Comparison of ENCODE assay signal across 29 cellular contexts in the genomic region with DNA sequence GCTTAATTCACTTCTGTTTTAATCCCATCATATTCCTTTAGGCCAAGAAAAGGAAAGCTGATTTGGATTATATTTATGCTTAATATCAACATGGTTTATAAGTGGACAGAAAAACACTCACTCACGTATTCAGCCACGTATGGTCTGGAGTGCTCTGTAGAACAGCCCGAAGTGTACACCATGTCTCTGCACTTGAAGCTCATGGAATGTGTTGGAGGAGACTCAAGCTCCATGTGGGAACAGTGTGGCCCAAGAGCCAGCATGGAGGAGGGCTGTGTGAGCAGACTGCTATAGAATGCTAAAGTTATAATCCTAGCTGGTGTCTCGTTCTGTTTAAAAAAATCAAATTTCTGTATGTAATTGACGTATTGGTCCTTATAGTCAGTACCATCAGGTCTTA. TPM values are rescaled to one million over a fixed set of nuclear protein-coding genes. Genes with fewer than 3 reads are reported as not detected.
"Had no signal": no experiment of that assay in that cellular context is flagged by ENCODE, and none has a peak within 500 bp of the region (broad histone marks: within the 10 kb centered on the region; RNA-seq: fewer than 3 reads in every experiment).

No MANE protein-coding gene starts in this region.

- H3K9ac ChIP-seq: KMS-11 had no signal

- H3K27me3 ChIP-seq: cardiac muscle cell, Peyer's patch had no signal

- H3K9me3 ChIP-seq: Peyer's patch had no signal

- H3K4me2 ChIP-seq: KMS-11 had no signal

- H3K4me3 Mint-ChIP-seq: activated CD4-positive, alpha-beta memory T cell treated with anti-CD3 and anti-CD28 coated beads for 36 hours; activated CD4-positive, alpha-beta T cell treated with anti-CD3 and anti-CD28 coated beads, Interleukin-2, amount 10 ng/mL, durations not matched to agents 7 days and 5 days; activated naive CD4-positive, alpha-beta T cell treated with anti-CD3 and anti-CD28 coated beads, Interleukin-2, amount 10 ng/mL, durations not matched to agents 7 days and 5 days; activated T-helper 17 cell treated with anti-CD3 and anti-CD28 coated beads, Interleukin-2, amount 50 U/mL, for 72 hours; brain; T-helper 17 cell; WTC11 had no signal

- H3K4me3 ChIP-seq: cardiac muscle cell, Peyer's patch had no signal

- ATAC-seq: activated T-helper 17 cell treated with anti-CD3 and anti-CD28 coated beads, Interleukin-2, amount 50 U/mL, for 72 hours; T-helper 17 cell; WTC11 had no signal

- FAIRE-seq: astrocyte had no signal

- H3K27me3 Mint-ChIP-seq: activated CD4-positive, alpha-beta memory T cell treated with anti-CD3 and anti-CD28 coated beads for 36 hours; activated CD4-positive, alpha-beta T cell treated with anti-CD3 and anti-CD28 coated beads, Interleukin-2, amount 10 ng/mL, durations not matched to agents 7 days and 5 days; activated naive CD4-positive, alpha-beta T cell treated with anti-CD3 and anti-CD28 coated beads, Interleukin-2, amount 10 ng/mL, durations not matched to agents 7 days and 5 days; activated T-helper 17 cell treated with anti-CD3 and anti-CD28 coated beads, Interleukin-2, amount 50 U/mL, for 72 hours; brain; T-helper 17 cell had no signal

- H3K4me1 Mint-ChIP-seq: activated CD4-positive, alpha-beta T cell treated with anti-CD3 and anti-CD28 coated beads, Interleukin-2, amount 10 ng/mL, durations not matched to agents 7 days and 5 days; activated naive CD4-positive, alpha-beta T cell treated with anti-CD3 and anti-CD28 coated beads, Interleukin-2, amount 10 ng/mL, durations not matched to agents 7 days and 5 days; activated T-helper 17 cell treated with anti-CD3 and anti-CD28 coated beads, Interleukin-2, amount 50 U/mL, for 72 hours; brain; WTC11 had no signal

- H3K9me3 Mint-ChIP-seq: activated CD4-positive, alpha-beta memory T cell treated with anti-CD3 and anti-CD28 coated beads for 36 hours; activated CD4-positive, alpha-beta T cell treated with anti-CD3 and anti-CD28 coated beads, Interleukin-2, amount 10 ng/mL, durations not matched to agents 7 days and 5 days; activated naive CD4-positive, alpha-beta T cell treated with anti-CD3 and anti-CD28 coated beads, Interleukin-2, amount 10 ng/mL, durations not matched to agents 7 days and 5 days; activated T-helper 17 cell treated with anti-CD3 and anti-CD28 coated beads, Interleukin-2, amount 50 U/mL, for 72 hours; brain; WTC11 had no signal

- H3K27ac Mint-ChIP-seq: activated CD4-positive, alpha-beta memory T cell treated with anti-CD3 and anti-CD28 coated beads for 36 hours; activated CD4-positive, alpha-beta T cell treated with anti-CD3 and anti-CD28 coated beads, Interleukin-2, amount 10 ng/mL, durations not matched to agents 7 days and 5 days; activated naive CD4-positive, alpha-beta T cell treated with anti-CD3 and anti-CD28 coated beads, Interleukin-2, amount 10 ng/mL, durations not matched to agents 7 days and 5 days; activated T-helper 17 cell treated with anti-CD3 and anti-CD28 coated beads, Interleukin-2, amount 50 U/mL, for 72 hours; brain; T-helper 17 cell; WTC11 had no signal

- H3K27ac ChIP-seq: cardiac muscle cell, KMS-11, Peyer's patch, RWPE1 had no signal

- H3K36me3 ChIP-seq: cardiac muscle cell had no signal

- H3K4me1 ChIP-seq: Peyer's patch had no signal

- DNase-seq: activated CD4-positive, alpha-beta memory T cell treated with anti-CD3 and anti-CD28 coated beads for 36 hours; activated CD4-positive, alpha-beta T cell treated with anti-CD3 and anti-CD28 coated beads for 1 hour; activated CD4-positive, alpha-beta T cell treated with anti-CD3 and anti-CD28 coated beads, Interleukin-2, amount 10 ng/mL, durations not matched to agents 7 days and 5 days; activated CD8-positive, alpha-beta memory T cell treated with anti-CD3 and anti-CD28 coated beads for 24 hours; activated gamma-delta T cell; activated naive CD4-positive, alpha-beta T cell treated with anti-CD3 and anti-CD28 coated beads, Interleukin-2, amount 10 ng/mL, durations not matched to agents 7 days and 5 days; activated T-cell treated with anti-CD3 and anti-CD28 coated beads for 4 hours; activated T-cell treated with anti-CD3 and anti-CD28 coated beads, Interleukin-2, amount 50 U/mL, for 48 hours; amygdala; NCI-H1092; NCI-H1930; NCI-H2107; NCI-H2171 treated with DMSO at 0.1 percent for 48 hours; NCI-H226; NCI-H526; NK-92 treated with Interleukin-12 subunit alpha and Interleukin-12 subunit beta, amount 100 ng/mL, for 24 hours; OCI-M1; Peyer's patch; SIG-M5; T-helper 17 cell; T-helper 9 cell had no signal

RNA-seq across cellular contexts. Expression of a gene that starts 32.9 kb away (rescaled TPM):
- total RNA-seq: MCF 10A had no signal
